8 cellular contexts compared by ENCODE assay signal in the genomic region with DNA sequence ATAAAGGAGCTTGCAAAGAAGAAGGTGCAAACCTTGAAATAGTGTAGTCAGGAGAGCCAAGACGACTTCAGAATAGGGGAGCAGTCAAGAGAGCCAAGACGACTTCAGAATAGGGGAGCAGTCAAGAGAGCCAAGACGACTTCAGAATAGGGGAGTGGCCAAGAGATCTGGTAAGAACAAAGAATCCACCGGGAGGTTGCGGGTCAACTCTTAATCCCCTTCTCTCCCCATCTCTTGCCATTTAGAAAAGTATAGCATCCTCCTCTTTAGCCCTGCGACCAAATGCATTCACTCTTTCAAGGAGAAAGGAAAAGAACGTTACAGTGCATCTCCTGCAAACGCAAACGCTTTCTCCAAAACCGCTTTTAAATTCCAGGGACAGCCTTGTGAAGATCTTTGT. TPM values are rescaled to one million over a fixed set of nuclear protein-coding genes. Genes with fewer than 3 reads are reported as not detected.
A peak's percentile ranks its signal among the peaks of the same experiment; 100 is the strongest.
DNase-seq lines count a peak whose midpoint lies in the region; ATAC-seq and TF ChIP-seq lines count a peak whose summit lies in the region.

No MANE protein-coding gene starts in this region.

- H3K9me3 ChIP-seq in KOPT-K1 (ENCODE audit: insufficient read depth, low read length, poor library complexity, severe bottlenecking): no peaks in the 10 kb centered on the region
- no peaks in the 10 kb centered on the region for H3K9me3 ChIP-seq in muscle layer of colon (ENCODE audit: low read length)

- H3K27ac ChIP-seq in KOPT-K1 (ENCODE audit: low read depth, low read length, poor library complexity, severe bottlenecking) (peak overlapping the region; percentile 84), muscle layer of colon (ENCODE audit: low read depth, low read length) (peak overlapping the region; percentile 36)

- no peak for ATAC-seq in GM21529 (IDR thresholded peaks at IDR 0.05; ENCODE audit: unreplicated experiment)

- CTCF ChIA-PET in BJ (lab: Yijun Ruan, JAX): interaction anchor here (2.0 kb wide), 1 partner anchor 21 kb away, joined by 5 read pairs; no protein-coding TSS in a partner anchor

- peak overlapping the region; percentile 51 for H3K9ac ChIP-seq in muscle layer of colon (ENCODE audit: low read length)

- H3K4me1 ChIP-seq in muscle layer of colon (ENCODE audit: insufficient read depth, low read length): peaks cover 20% of the 10 kb centered on the region

- DNase-seq in BJ (ENCODE audit: low read depth) (no peak), choroid plexus epithelial cell (ENCODE audit: low read depth) (no peak), CD1c-positive myeloid dendritic cell (ENCODE audit: extremely low spot score) (no peak), HK-2 (ENCODE audit: unreplicated experiment) (no peak), NCI-H187 treated with DMSO at 0.1 percent for 48 hours (lab: John Stamatoyannopoulos, UW) (no peak)

- H3K4me3 ChIP-seq in BJ (ENCODE audit: low read depth, low read length) (peak overlapping the region; percentile 82), choroid plexus epithelial cell (ENCODE audit: low read depth, low read length) (peak overlapping the region; percentile 99), muscle layer of colon (ENCODE audit: low read depth in 1 of 2, low read length in 2 of 2) (peak overlapping the region; percentile 91 to 94)

- H3K36me3 ChIP-seq in BJ (ENCODE audit: control insufficient read depth, insufficient read depth, low read length) (peaks cover 5% of the 10 kb centered on the region), KOPT-K1 (ENCODE audit: insufficient read depth, low read length) (peaks cover 36% of the 10 kb centered on the region), muscle layer of colon (ENCODE audit: insufficient read depth, low read length) (peaks cover 15% of the 10 kb centered on the region)

- POLR2A ChIA-PET in BJ (lab: Charles Lee): no interaction called here

- TF ChIP-seq CTCF in BJ (IDR thresholded peaks at IDR 0.05; ENCODE audit: insufficient read depth, low read depth, low read length) (no peak), choroid plexus epithelial cell (conservative IDR thresholded peaks at IDR 0.05; ENCODE audit: low read depth, low read length) (no peak)

- H3K27me3 ChIP-seq in BJ (ENCODE audit: control insufficient read depth, insufficient read depth, low read length) (no peaks in the 10 kb centered on the region), muscle layer of colon (ENCODE audit: control insufficient read depth in 1 of 2, insufficient read depth in 2 of 2, low read length in 2 of 2) (no peaks in the 10 kb centered on the region)

RNA-seq across cellular contexts. Expression of a gene that starts 0.7 kb away (rescaled TPM):
- polyA plus RNA-seq in BJ (2011; rRNA removed): 5.0 and 6.8 TPM in 2 replicates
- polyA minus RNA-seq in BJ (2011; rRNA and poly(A)+ RNA removed): 3.6 and 3.8 TPM in 2 replicates

RNA-seq across cellular contexts. Expression of a gene that starts 0.8 kb away (rescaled TPM):
- polyA plus RNA-seq in BJ (2011; rRNA removed): 4.5 and 6.0 TPM in 2 replicates
- polyA minus RNA-seq in BJ (2011; rRNA and poly(A)+ RNA removed): 2.8 and 5.6 TPM in 2 replicates
